1 cellular context compared by ENCODE assay signal in genomic region chr16:4624827-4625616, GRCh38.
A peak's percentile ranks its signal among the peaks of the same experiment; 100 is the strongest.
TF ChIP-seq lines count a peak whose summit lies in the region.

No MANE protein-coding gene starts in this region.

TF ChIP-seq in WTC11, 78 proteins besides CTCF, POLR2A, EP300 and RAD21 (continued from another document):
- TF ChIP-seq HMGXB4 (CRISPR knock-in tag; IDR thresholded peaks at IDR 0.05): peak; percentile 53; the same call in 1 of the 2 replicates
- TF ChIP-seq ZNF416 (CRISPR knock-in tag; IDR thresholded peaks at IDR 0.05): peak; percentile 81; the same call in 1 of the 2 replicates
- TF ChIP-seq KAT7 (CRISPR knock-in tag; IDR thresholded peaks at IDR 0.05; ENCODE audit: borderline replicate concordance): peak; percentile 45; the same call in 1 of the 2 replicates
- TF ChIP-seq SMAD4 (CRISPR knock-in tag; IDR thresholded peaks at IDR 0.05): no peak
- peak; percentile 12; the same call in 1 of the 2 replicates for TF ChIP-seq HMGA2 (CRISPR knock-in tag; IDR thresholded peaks at IDR 0.05)
- no peak; the same call in 1 of the 2 replicates for TF ChIP-seq CREM (CRISPR knock-in tag; IDR thresholded peaks at IDR 0.05)
